15 cellular contexts compared by ENCODE assay signal in the genomic region with DNA sequence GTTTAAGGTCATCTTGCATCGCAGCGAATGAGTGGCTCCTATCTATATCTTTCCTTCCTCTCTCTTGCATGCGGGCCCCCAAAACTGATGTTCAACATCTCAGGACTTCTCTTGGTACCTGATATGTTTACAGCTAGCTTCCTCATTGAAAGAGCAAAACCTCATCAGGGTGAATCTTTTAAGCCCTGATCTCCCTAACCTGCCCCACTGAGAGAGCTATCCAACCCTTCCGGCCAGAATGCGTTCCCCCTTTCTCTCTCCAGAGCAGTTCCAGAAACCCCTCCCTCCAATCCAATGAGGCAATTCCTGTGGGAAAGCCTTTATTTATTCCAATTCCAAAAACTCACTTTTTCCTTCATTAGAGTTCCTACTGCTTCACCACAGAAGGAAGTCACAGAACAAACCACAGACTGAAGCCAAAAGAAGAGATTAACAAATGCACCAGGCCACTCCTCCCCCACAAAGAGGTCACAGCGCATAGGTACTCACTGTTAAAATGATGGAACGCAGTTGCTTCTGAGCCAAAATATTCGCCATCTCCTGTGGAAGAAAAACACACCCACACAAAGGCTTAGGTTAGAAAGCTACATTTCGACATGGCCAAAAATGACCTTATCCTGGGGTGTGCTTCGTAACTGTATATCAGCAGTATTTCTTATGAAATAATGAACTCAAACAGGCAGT.
A peak's percentile ranks its signal among the peaks of the same experiment; 100 is the strongest.
DNase-seq lines count a peak whose midpoint lies in the region; ATAC-seq lines count a peak whose summit lies in the region.
"Had no signal": no experiment of that assay in that cellular context is flagged by ENCODE, and none has a peak within 500 bp of the region (broad histone marks: within the 10 kb centered on the region; RNA-seq: fewer than 3 reads in every experiment).

No MANE protein-coding gene starts in this region.

- H3K9me3 ChIP-seq in MG63, result no peaks in the 10 kb centered on the region
- H3K9me3 ChIP-seq: suprapubic skin had no signal

- peaks cover 14 to 22% of the 10 kb centered on the region in 2 donors for H3K36me3 Mint-ChIP-seq in activated naive CD4-positive, alpha-beta T cell treated with anti-CD3 and anti-CD28 coated beads, Interleukin-2, amount 50 U/mL, for 72 hours
- peaks cover 51% of the 10 kb centered on the region for H3K36me3 Mint-ChIP-seq in stimulated activated memory B cell treated with anti-CD40 and anti-IgM and Interleukin-4, amounts not matched to agents 10 μg/mL and 1 μg/mL and 100 μg/mL, for 72 hours

- H3K27ac Mint-ChIP-seq in activated naive CD4-positive, alpha-beta T cell treated with anti-CD3 and anti-CD28 coated beads, Interleukin-2, amount 50 U/mL, for 72 hours, result peak overlapping the region; percentile 59 to 78
- H3K27ac Mint-ChIP-seq in stimulated activated memory B cell treated with anti-CD40 and anti-IgM and Interleukin-4, amounts not matched to agents 10 μg/mL and 1 μg/mL and 100 μg/mL, for 72 hours, result peak overlapping the region; percentile 74
- H3K27ac Mint-ChIP-seq: HFFc6 had no signal

- ATAC-seq in activated naive CD4-positive, alpha-beta T cell treated with anti-CD3 and anti-CD28 coated beads, Interleukin-2, amount 50 U/mL, for 72 hours, result no peak
- peak; percentile 60 for ATAC-seq in left ventricle myocardium superior
- ATAC-seq in stimulated activated memory B cell treated with anti-CD40 and anti-IgM and Interleukin-4, amounts not matched to agents 10 μg/mL and 1 μg/mL and 100 μg/mL, for 72 hours, result no peak
- ATAC-seq in GM19463 (IDR thresholded peaks at IDR 0.05; ENCODE audit: unreplicated experiment), result no peak
- ATAC-seq: GM12878 had no signal

- intact Hi-C loops in left ventricle myocardium superior (cut with micrococcal nuclease), result loop anchor here (10.0 kb wide), 1 partner anchor 619 kb away; no protein-coding TSS in a partner anchor

- H3K4me3 ChIP-seq in MG63, result no peak overlapping the region
- H3K4me3 ChIP-seq: GM12878, suprapubic skin had no signal

- H3K4me3 Mint-ChIP-seq in stimulated activated memory B cell treated with anti-CD40 and anti-IgM and Interleukin-4, amounts not matched to agents 10 μg/mL and 1 μg/mL and 100 μg/mL, for 72 hours, result no peak overlapping the region
- H3K4me3 Mint-ChIP-seq: HFFc6 had no signal

- no peak for DNase-seq in activated naive CD4-positive, alpha-beta T cell treated with anti-CD3 and anti-CD28 coated beads, Interleukin-2, amount 50 U/mL, for 72 hours (ENCODE audit: low spot score in 2 of 2)
- no peak for DNase-seq in activated naive CD4-positive, alpha-beta T cell (lab: John Stamatoyannopoulos, UW)
- peak; percentile 57 for DNase-seq in amniotic epithelial cell (ENCODE audit: low read depth)
- no peak for DNase-seq in left ventricle myocardium superior
- no peak for DNase-seq in MG63
- DNase-seq in HuH-7.5 (ENCODE audit: low spot score), result no peak
- DNase-seq: COR-L47, HFFc6, kidney glomerular epithelial cell, NCI-H2081, NCI-H69 had no signal

- no peaks in the 10 kb centered on the region for H3K9me3 Mint-ChIP-seq in activated naive CD4-positive, alpha-beta T cell treated with anti-CD3 and anti-CD28 coated beads, Interleukin-2, amount 50 U/mL, for 72 hours
- H3K9me3 Mint-ChIP-seq in stimulated activated memory B cell treated with anti-CD40 and anti-IgM and Interleukin-4, amounts not matched to agents 10 μg/mL and 1 μg/mL and 100 μg/mL, for 72 hours, result no peaks in the 10 kb centered on the region

- H3K4me1 Mint-ChIP-seq in stimulated activated memory B cell treated with anti-CD40 and anti-IgM and Interleukin-4, amounts not matched to agents 10 μg/mL and 1 μg/mL and 100 μg/mL, for 72 hours, result peaks cover 28% of the 10 kb centered on the region

- H3K27me3 Mint-ChIP-seq in stimulated activated memory B cell treated with anti-CD40 and anti-IgM and Interleukin-4, amounts not matched to agents 10 μg/mL and 1 μg/mL and 100 μg/mL, for 72 hours, result no peaks in the 10 kb centered on the region

- H3K36me3 ChIP-seq in MG63, result no peaks in the 10 kb centered on the region
- H3K36me3 ChIP-seq: suprapubic skin had no signal

- H3K27me3 ChIP-seq in MG63, result no peaks in the 10 kb centered on the region
- H3K27me3 ChIP-seq: suprapubic skin had no signal
